24 cellular contexts compared by ENCODE assay signal in genomic region chr1:167111853-167112455, GRCh38. TPM values are rescaled to one million over a fixed set of nuclear protein-coding genes. Genes with fewer than 3 reads are reported as not detected.
"Had no signal": no experiment of that assay in that cellular context is flagged by ENCODE, and none has a peak within 500 bp of the region (broad histone marks: within the 10 kb centered on the region; RNA-seq: fewer than 3 reads in every experiment).

No MANE protein-coding gene starts in this region.

- ATAC-seq: activated CD8-positive, alpha-beta memory T cell treated with anti-CD3 and anti-CD28 coated beads, Interleukin-2, amount 10 ng/mL, durations not matched to agents 7 days and 5 days; K562; T-cell had no signal

- H3K27ac Mint-ChIP-seq: activated B cell treated with CpG ODN at 0.5 μM for 24 hours; activated CD4-positive, alpha-beta T cell treated with anti-CD3 and anti-CD28 coated beads, Interleukin-2, amount 10 ng/mL, durations not matched to agents 24 days and 14 days; activated CD8-positive, alpha-beta memory T cell treated with anti-CD3 and anti-CD28 coated beads, Interleukin-2, amount 10 ng/mL, durations not matched to agents 7 days and 5 days; activated naive CD4-positive, alpha-beta T cell treated with anti-CD3 and anti-CD28 coated beads, Interleukin-2, amount 50 U/mL, for 24 hours; activated T-cell treated with anti-CD3 and anti-CD28 coated beads, Interleukin-2, amount 50 U/mL, for 24 hours; activated T-helper 1 cell treated with anti-CD3 and anti-CD28 coated beads, Interleukin-12 subunit alpha, Interleukin-12 subunit beta, Interleukin-2, Interleukin-4 antibody, amounts not matched to agents 30 ng/mL and 10 ng/mL and 1 ng/mL, durations not matched to agents 14 hours and 24 hours and 36 hours had no signal

- DNase-seq: activated B cell treated with CpG ODN at 0.5 μM for 24 hours; activated CD4-positive, alpha-beta T cell treated with anti-CD3 and anti-CD28 coated beads for 1 hour; activated CD4-positive, alpha-beta T cell treated with anti-CD3 and anti-CD28 coated beads, Interleukin-2, amount 10 ng/mL, durations not matched to agents 24 days and 14 days; activated CD4-positive, alpha-beta T cell treated with anti-CD3 and anti-CD28 coated beads, Interleukin-2, amount 50 U/mL, for 48 hours; activated CD8-positive, alpha-beta memory T cell treated with anti-CD3 and anti-CD28 coated beads, Interleukin-2, amount 10 ng/mL, durations not matched to agents 7 days and 5 days; activated effector memory CD4-positive, alpha-beta T cell treated with Interleukin-2 at 50 U/mL for 16 hours; activated naive CD4-positive, alpha-beta T cell; activated T-cell treated with anti-CD3 and anti-CD28 coated beads, Interleukin-2, amount 50 U/mL, for 24 hours; aorta; Kasumi-1; NCI-H1105 treated with DMSO at 0.1 percent for 48 hours; NCI-H1436 treated with DMSO at 0.1 percent for 48 hours; NCI-H187 treated with DMSO at 0.1 percent for 48 hours; NCI-H2081 treated with DMSO at 0.1 percent for 48 hours; NCI-H446; NCI-H524; PC-9; T-cell; T-helper 2 cell; T1000 had no signal

- H3K9me3 Mint-ChIP-seq: activated naive CD4-positive, alpha-beta T cell treated with anti-CD3 and anti-CD28 coated beads, Interleukin-2, amount 50 U/mL, for 24 hours had no signal

- H3K4me3 Mint-ChIP-seq: activated B cell treated with CpG ODN at 0.5 μM for 24 hours; activated CD4-positive, alpha-beta T cell treated with anti-CD3 and anti-CD28 coated beads, Interleukin-2, amount 10 ng/mL, durations not matched to agents 24 days and 14 days; activated CD8-positive, alpha-beta memory T cell treated with anti-CD3 and anti-CD28 coated beads, Interleukin-2, amount 10 ng/mL, durations not matched to agents 7 days and 5 days; activated naive CD4-positive, alpha-beta T cell treated with anti-CD3 and anti-CD28 coated beads, Interleukin-2, amount 50 U/mL, for 24 hours; activated T-cell treated with anti-CD3 and anti-CD28 coated beads, Interleukin-2, amount 50 U/mL, for 24 hours; activated T-helper 1 cell treated with anti-CD3 and anti-CD28 coated beads, Interleukin-12 subunit alpha, Interleukin-12 subunit beta, Interleukin-2, Interleukin-4 antibody, amounts not matched to agents 30 ng/mL and 10 ng/mL and 1 ng/mL, durations not matched to agents 14 hours and 24 hours and 36 hours; T-cell had no signal

- H3K4me3 ChIP-seq: K562, PC-9, SK-N-MC had no signal

- H3K27me3 Mint-ChIP-seq: activated naive CD4-positive, alpha-beta T cell treated with anti-CD3 and anti-CD28 coated beads, Interleukin-2, amount 50 U/mL, for 24 hours; activated T-cell treated with anti-CD3 and anti-CD28 coated beads, Interleukin-2, amount 50 U/mL, for 24 hours; T-cell had no signal

- H3K27ac ChIP-seq: PC-9, SK-N-MC had no signal

RNA-seq across cellular contexts. Expression of gene STYXL2, which starts 18.1 kb away (rescaled TPM):
- total RNA-seq: activated B cell treated with CpG ODN at 0.5 μM for 24 hours; activated CD4-positive, alpha-beta T cell treated with anti-CD3 and anti-CD28 coated beads, Interleukin-2, amount 10 ng/mL, durations not matched to agents 24 days and 14 days; activated CD8-positive, alpha-beta memory T cell treated with anti-CD3 and anti-CD28 coated beads, Interleukin-2, amount 10 ng/mL, durations not matched to agents 7 days and 5 days; activated T-helper 1 cell treated with anti-CD3 and anti-CD28 coated beads, Interleukin-12 subunit alpha, Interleukin-12 subunit beta, Interleukin-2, Interleukin-4 antibody, amounts not matched to agents 30 ng/mL and 10 ng/mL and 1 ng/mL, durations not matched to agents 14 hours and 24 hours and 36 hours; K562; PC-9; T-cell had no signal
- polyA plus RNA-seq: K562 had no signal

RNA-seq across cellular contexts. Expression of gene GPA33, which starts 21.8 kb away (rescaled TPM):
- total RNA-seq: activated B cell treated with CpG ODN at 0.5 μM for 24 hours; activated CD4-positive, alpha-beta T cell treated with anti-CD3 and anti-CD28 coated beads, Interleukin-2, amount 10 ng/mL, durations not matched to agents 24 days and 14 days; aorta; PC-9 had no signal
- polyA plus RNA-seq: K562 had no signal
